In the genomic region with DNA sequence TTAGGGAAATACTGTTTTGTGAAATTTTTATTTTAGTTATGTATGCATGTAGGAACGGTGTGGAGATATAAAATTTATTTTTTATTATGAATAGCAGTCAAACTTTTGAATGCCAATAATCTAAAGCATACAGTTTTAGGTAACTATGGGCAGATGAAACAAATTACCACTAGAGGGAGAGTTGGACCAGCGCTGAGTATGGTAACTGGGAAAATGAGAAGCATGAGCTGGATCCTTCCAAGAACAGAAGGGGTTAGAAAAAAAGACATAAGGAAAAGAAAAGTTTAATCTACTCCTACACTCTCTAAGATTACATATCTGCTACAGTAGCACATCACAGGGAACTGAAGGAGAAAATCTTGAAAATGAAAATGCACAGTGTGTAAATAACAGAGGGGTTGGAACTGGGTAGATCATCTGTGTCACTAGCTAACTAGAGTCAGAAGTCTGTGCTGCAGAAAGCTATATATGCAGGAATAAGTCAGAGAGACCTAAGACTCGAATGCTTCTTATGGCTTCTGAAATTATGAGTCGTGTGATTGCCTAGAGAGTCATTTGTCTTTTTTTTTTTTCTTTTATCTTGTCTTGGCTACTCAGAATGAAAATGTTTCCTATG, we compare ENCODE assay signal across 9 cellular contexts. TPM values are rescaled to one million over a fixed set of nuclear protein-coding genes. Genes with fewer than 3 reads are reported as not detected.
DNase-seq lines count a peak whose midpoint lies in the region; ATAC-seq, FAIRE-seq and TF ChIP-seq lines count a peak whose summit lies in the region.
"Had no signal": no experiment of that assay in that cellular context is flagged by ENCODE, and none has a peak within 500 bp of the region (broad histone marks: within the 10 kb centered on the region; RNA-seq: fewer than 3 reads in every experiment).

No MANE protein-coding gene starts in this region.

- no peak for FAIRE-seq in pancreas (lab: Jason Lieb, UNC)

- H3K36me3 ChIP-seq in pancreas, result no peaks in the 10 kb centered on the region

- peak overlapping the region in 1 of 4 donors; percentile 15 for H3K4me3 ChIP-seq in pancreas

- intact Hi-C loops in pancreas (cut with DNase I), result no loop called here

- H3K27me3 Mint-ChIP-seq in chondrocyte (ENCODE audit: low read depth), result peaks cover 15% of the 10 kb centered on the region

- H3K27ac Mint-ChIP-seq in chondrocyte (ENCODE audit: unreplicated experiment), result no peak overlapping the region

- no peaks in the 10 kb centered on the region for H3K9me3 Mint-ChIP-seq in chondrocyte (ENCODE audit: low read depth)

- H3K9me3 ChIP-seq in pancreas, result no peaks in the 10 kb centered on the region

- ATAC-seq in GM18867 (IDR thresholded peaks at IDR 0.05; ENCODE audit: unreplicated experiment) (peak; percentile 51), pancreas (peak; percentile 91 to 94 (median 94)), GM21528 (IDR thresholded peaks at IDR 0.05; ENCODE audit: low FRiP score, unreplicated experiment) (no peak), GM21526 (IDR thresholded peaks at IDR 0.05; ENCODE audit: low FRiP score, unreplicated experiment) (no peak)

- H3K27ac ChIP-seq in pancreas, result peak overlapping the region in 2 of 4 donors; percentile 35 to 46

- TF ChIP-seq CTCF in chondrocyte (IDR thresholded peaks at IDR 0.05), result peak; percentile 79
- TF ChIP-seq CTCF in pancreas (IDR thresholded peaks at IDR 0.05), result peak; percentile 35 to 60 (median 44)

- 11 to 13% methylated on average over 4 of the region's 4 CpGs for WGBS in pancreas, 2 donors

- H3K4me1 ChIP-seq in pancreas, result peaks cover 7 to 30% (median 12%) of the 10 kb centered on the region in 3 donors

- H3K27me3 ChIP-seq in pancreas, result no peaks in the 10 kb centered on the region

- H3K4me3 Mint-ChIP-seq in chondrocyte (ENCODE audit: unreplicated experiment), result no peak overlapping the region

- DNase-seq in NCI-H1930 (lab: John Stamatoyannopoulos, UW) (peak; percentile 4 to 41), chondrocyte (ENCODE audit: low spot score) (no peak), pancreas (peak in 1 of 6 donors; percentile 33), GM03348 (ENCODE audit: low spot score) (no peak)
- no peak for DNase-seq in stimulated activated CD4-positive, alpha-beta T cell treated with anti-CD3 and anti-CD28 coated beads, Interleukin-15, amount 100 ng/mL, for 24 hours

- H3K36me3 Mint-ChIP-seq in chondrocyte (ENCODE audit: low read depth), result no peaks in the 10 kb centered on the region

- no peaks in the 10 kb centered on the region for H3K4me1 Mint-ChIP-seq in chondrocyte (ENCODE audit: low read depth)

RNA-seq across cellular contexts. Expression of gene REG3G, which starts 15.6 kb away (rescaled TPM):
- not detected in 3 replicates for total RNA-seq in chondrocyte
- 1,000 to 10,000 TPM in 4 of 6 donors, 100 to 1,000 TPM in 1, 10 to 100 TPM in 1; 46.6 to 5,387 (median 1,714) TPM for total RNA-seq in pancreas
- 100 to 1,000 TPM in 1 of 2 donors, 10 to 100 TPM in 1; 73.2 to 997 TPM for polyA plus RNA-seq in pancreas
- total RNA-seq: lower leg skin had no signal

RNA-seq across cellular contexts. Expression of gene REG1B, which starts 46.7 kb away (rescaled TPM):
- total RNA-seq in chondrocyte (not detected in 3 replicates), pancreas (over 10,000 TPM in 4 of 6 donors, 1,000 to 10,000 TPM in 2; 3,724 to 34,839 (median 13,358) TPM)
- over 10,000 TPM in 1 of 2 donors, 1,000 to 10,000 TPM in 1; 6,505 to 20,052 TPM for polyA plus RNA-seq in pancreas
- total RNA-seq: lower leg skin had no signal

Comparison
In these comparisons a context has a peak if more than half of its experiments do, and no peak if none do; other contexts are left out.
1. ATAC-seq: peak in GM18867 (single experiment) and pancreas (4 of 4); none in GM21528 (single experiment) and GM21526 (single experiment).
2. DNase-seq: peak in NCI-H1930 (2 of 2); none in chondrocyte (single experiment), GM03348 (single experiment) and stimulated activated CD4-positive, alpha-beta T cell treated with anti-CD3 and anti-CD28 coated beads, Interleukin-15, amount 100 ng/mL, for 24 hours (single experiment).
3. RNA of gene REG3G, which starts 15.6 kb away (total RNA-seq): 46.6 to 5,387 TPM in pancreas; not detected in chondrocyte; every median in the first group is over 10 times any median in the second.
4. RNA of gene REG1B, which starts 46.7 kb away (total RNA-seq): 3,724 to 34,839 TPM in pancreas; not detected in chondrocyte; every median in the first group is over 1,000 times any median in the second.